28 cellular contexts compared by ENCODE assay signal in the genomic region with DNA sequence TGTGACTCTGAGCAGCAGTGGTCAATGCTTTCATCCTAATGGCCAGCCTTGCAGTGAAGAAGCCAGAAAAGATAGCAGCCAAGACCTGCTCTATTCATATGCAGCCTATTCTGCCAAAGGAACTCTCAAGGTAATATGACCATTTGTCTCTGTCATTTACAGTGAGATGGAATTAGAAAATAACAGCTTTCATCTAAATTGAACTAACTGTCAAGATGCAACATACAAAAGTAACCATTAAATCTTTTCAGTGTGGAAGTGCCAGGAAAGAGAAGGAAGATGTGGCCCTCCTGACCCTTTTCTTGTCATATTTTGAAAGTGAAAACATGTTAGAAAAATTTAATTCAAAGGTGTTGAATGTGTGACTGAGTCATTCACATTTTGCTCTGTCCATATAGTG.
"Had no signal": no experiment of that assay in that cellular context is flagged by ENCODE, and none has a peak within 500 bp of the region (broad histone marks: within the 10 kb centered on the region; RNA-seq: fewer than 3 reads in every experiment).

No MANE protein-coding gene starts in this region.

- H3K27me3 Mint-ChIP-seq: effector memory CD8-positive, alpha-beta T cell; naive thymus-derived CD4-positive, alpha-beta T cell; stimulated activated naive CD8-positive, alpha-beta T cell treated with anti-CD3 and anti-CD28 coated beads, Interleukin-15, amount 100 ng/mL, for 72 hours had no signal

- H3K27ac Mint-ChIP-seq: effector memory CD8-positive, alpha-beta T cell; mesothelial cell of epicardium; naive thymus-derived CD4-positive, alpha-beta T cell; nephron; stimulated activated naive CD8-positive, alpha-beta T cell treated with anti-CD3 and anti-CD28 coated beads, Interleukin-15, amount 100 ng/mL, for 72 hours had no signal

- ATAC-seq: effector memory CD8-positive, alpha-beta T cell; heart right ventricle; left cardiac atrium; left lung; naive thymus-derived CD4-positive, alpha-beta T cell; sciatic nerve; stimulated activated naive CD8-positive, alpha-beta T cell treated with anti-CD3 and anti-CD28 coated beads, Interleukin-15, amount 100 ng/mL, for 72 hours; upper lobe of right lung had no signal

- H3K4me3 ChIP-seq: esophagus squamous epithelium, heart right ventricle, left lung, prostate gland, right atrium auricular region, smooth muscle cell, suprapubic skin, transverse colon, upper lobe of right lung, uterus had no signal

- DNase-seq: effector memory CD8-positive, alpha-beta T cell; erythroblast; esophagus squamous epithelium; foreskin melanocyte; glutamatergic neuron; heart right ventricle; hippocampal formation; left cardiac atrium; left lung; mesenchymal stem cell; naive thymus-derived CD4-positive, alpha-beta T cell; nucleus accumbens; stimulated activated CD4-positive, alpha-beta T cell treated with anti-CD3 and anti-CD28 coated beads, Interleukin-12 subunit alpha, Interleukin-12 subunit beta, amount 100 ng/mL, for 4 hours; stimulated activated CD4-positive, alpha-beta T cell treated with anti-CD3 and anti-CD28 coated beads, Interleukin-1b, Interleukin-23, amount 100 ng/mL, for 48 hours; stimulated activated CD4-positive, alpha-beta T cell treated with anti-CD3 and anti-CD28 coated beads, Interleukin-4, amount 100 ng/mL, for 1 hour; stimulated activated CD8-positive, alpha-beta memory T cell treated with anti-CD3 and anti-CD28 coated beads, Interleukin-4, amount 100 ng/mL, for 48 hours; stimulated activated naive CD4-positive, alpha-beta T cell; stimulated activated naive CD8-positive, alpha-beta T cell treated with anti-CD3 and anti-CD28 coated beads, Interleukin-15, amount 100 ng/mL, for 72 hours; transverse colon; upper lobe of right lung; uterus had no signal

- H3K9me3 ChIP-seq: esophagus squamous epithelium, heart right ventricle, prostate gland, right atrium auricular region, suprapubic skin, transverse colon, upper lobe of right lung, uterus had no signal

- H3K36me3 ChIP-seq: esophagus squamous epithelium, heart right ventricle, left lung, prostate gland, right atrium auricular region, suprapubic skin, transverse colon, upper lobe of right lung, uterus had no signal

- H3K4me3 Mint-ChIP-seq: effector memory CD8-positive, alpha-beta T cell; mesothelial cell of epicardium; naive thymus-derived CD4-positive, alpha-beta T cell; nephron; stimulated activated naive CD8-positive, alpha-beta T cell treated with anti-CD3 and anti-CD28 coated beads, Interleukin-15, amount 100 ng/mL, for 72 hours had no signal

- H3K4me1 Mint-ChIP-seq: naive thymus-derived CD4-positive, alpha-beta T cell; nephron; stimulated activated naive CD8-positive, alpha-beta T cell treated with anti-CD3 and anti-CD28 coated beads, Interleukin-15, amount 100 ng/mL, for 72 hours had no signal

- H3K9me3 Mint-ChIP-seq: mesothelial cell of epicardium, nephron had no signal

- H3K36me3 Mint-ChIP-seq: mesothelial cell of epicardium; naive thymus-derived CD4-positive, alpha-beta T cell had no signal

- H3K4me1 ChIP-seq: esophagus squamous epithelium, heart right ventricle, left lung, prostate gland, right atrium auricular region, suprapubic skin, transverse colon, upper lobe of right lung, uterus had no signal

- H3K27me3 ChIP-seq: esophagus squamous epithelium, heart right ventricle, left lung, right atrium auricular region, suprapubic skin, transverse colon, upper lobe of right lung, uterus had no signal

- H3K27ac ChIP-seq: esophagus squamous epithelium, heart right ventricle, left lung, prostate gland, right atrium auricular region, suprapubic skin, transverse colon, upper lobe of right lung, uterus had no signal

- H3K4me2 ChIP-seq: smooth muscle cell had no signal
